1 cellular context compared by ENCODE assay signal in the genomic region with DNA sequence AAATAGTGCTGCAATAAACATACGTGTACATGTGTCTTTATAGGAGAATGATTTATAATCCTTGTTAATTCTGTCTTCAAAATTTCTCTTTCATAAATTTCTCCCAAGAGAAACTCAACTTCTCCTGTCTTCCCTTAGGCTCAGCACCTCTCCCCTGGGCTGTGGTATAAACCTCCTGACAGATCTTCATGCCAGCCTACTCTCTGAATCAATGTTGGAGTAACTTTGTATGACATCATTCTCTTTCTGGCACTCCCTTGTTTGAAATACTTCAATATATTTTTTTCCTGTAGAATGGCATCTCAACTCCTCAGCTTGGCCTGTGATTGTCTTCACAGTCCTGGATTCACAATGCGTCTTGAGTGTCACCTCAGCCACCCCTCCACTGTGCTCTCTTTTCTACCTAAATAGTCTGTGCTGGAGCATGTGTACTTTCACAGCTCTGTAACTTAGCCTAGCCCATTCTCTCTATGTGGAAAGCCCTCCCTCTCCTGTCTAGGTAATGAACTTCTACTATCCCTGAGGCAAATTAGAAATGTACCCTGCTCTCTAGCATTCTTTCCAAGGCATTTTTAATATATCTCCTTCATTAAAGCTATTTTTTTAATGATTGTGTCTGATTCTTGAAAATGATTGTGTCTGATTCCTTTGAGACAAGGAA.
TF ChIP-seq lines count a peak whose summit lies in the region.

No MANE protein-coding gene starts in this region.

TF ChIP-seq in WTC11, 78 proteins besides CTCF, POLR2A, EP300 and RAD21 (continued from another document):
- TF ChIP-seq, protein P1, sequence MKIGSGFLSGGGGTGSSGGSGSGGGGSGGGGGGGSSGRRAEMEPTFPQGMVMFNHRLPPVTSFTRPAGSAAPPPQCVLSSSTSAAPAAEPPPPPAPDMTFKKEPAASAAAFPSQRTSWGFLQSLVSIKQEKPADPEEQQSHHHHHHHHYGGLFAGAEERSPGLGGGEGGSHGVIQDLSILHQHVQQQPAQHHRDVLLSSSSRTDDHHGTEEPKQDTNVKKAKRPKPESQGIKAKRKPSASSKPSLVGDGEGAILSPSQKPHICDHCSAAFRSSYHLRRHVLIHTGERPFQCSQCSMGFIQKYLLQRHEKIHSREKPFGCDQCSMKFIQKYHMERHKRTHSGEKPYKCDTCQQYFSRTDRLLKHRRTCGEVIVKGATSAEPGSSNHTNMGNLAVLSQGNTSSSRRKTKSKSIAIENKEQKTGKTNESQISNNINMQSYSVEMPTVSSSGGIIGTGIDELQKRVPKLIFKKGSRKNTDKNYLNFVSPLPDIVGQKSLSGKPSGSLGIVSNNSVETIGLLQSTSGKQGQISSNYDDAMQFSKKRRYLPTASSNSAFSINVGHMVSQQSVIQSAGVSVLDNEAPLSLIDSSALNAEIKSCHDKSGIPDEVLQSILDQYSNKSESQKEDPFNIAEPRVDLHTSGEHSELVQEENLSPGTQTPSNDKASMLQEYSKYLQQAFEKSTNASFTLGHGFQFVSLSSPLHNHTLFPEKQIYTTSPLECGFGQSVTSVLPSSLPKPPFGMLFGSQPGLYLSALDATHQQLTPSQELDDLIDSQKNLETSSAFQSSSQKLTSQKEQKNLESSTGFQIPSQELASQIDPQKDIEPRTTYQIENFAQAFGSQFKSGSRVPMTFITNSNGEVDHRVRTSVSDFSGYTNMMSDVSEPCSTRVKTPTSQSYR (CRISPR knock-in tag; IDR thresholded peaks at IDR 0.05): no peak
- TF ChIP-seq JAZF1 (CRISPR knock-in tag; IDR thresholded peaks at IDR 0.05) (no peak), E2F1 (CRISPR knock-in tag; IDR thresholded peaks at IDR 0.05) (no peak), CDX4 (CRISPR knock-in tag; IDR thresholded peaks at IDR 0.05; ENCODE audit: borderline replicate concordance) (no peak), ZNF219 (CRISPR knock-in tag; IDR thresholded peaks at IDR 0.05; ENCODE audit: borderline replicate concordance) (no peak), SP1 (CRISPR knock-in tag; conservative IDR thresholded peaks at IDR 0.05) (no peak), MYBL2 (CRISPR knock-in tag; IDR thresholded peaks at IDR 0.05) (no peak), ELF4 (CRISPR knock-in tag; IDR thresholded peaks at IDR 0.05; ENCODE audit: low read depth) (no peak), ZBTB21 (CRISPR knock-in tag; IDR thresholded peaks at IDR 0.05; ENCODE audit: borderline replicate concordance) (no peak), AR (CRISPR knock-in tag; IDR thresholded peaks at IDR 0.05) (no peak), RORB (CRISPR knock-in tag; IDR thresholded peaks at IDR 0.05) (no peak), RELA (CRISPR knock-in tag; IDR thresholded peaks at IDR 0.05; ENCODE audit: borderline replicate concordance) (no peak), CREM (CRISPR knock-in tag; IDR thresholded peaks at IDR 0.05) (no peak)
- TF ChIP-seq, protein P2, sequence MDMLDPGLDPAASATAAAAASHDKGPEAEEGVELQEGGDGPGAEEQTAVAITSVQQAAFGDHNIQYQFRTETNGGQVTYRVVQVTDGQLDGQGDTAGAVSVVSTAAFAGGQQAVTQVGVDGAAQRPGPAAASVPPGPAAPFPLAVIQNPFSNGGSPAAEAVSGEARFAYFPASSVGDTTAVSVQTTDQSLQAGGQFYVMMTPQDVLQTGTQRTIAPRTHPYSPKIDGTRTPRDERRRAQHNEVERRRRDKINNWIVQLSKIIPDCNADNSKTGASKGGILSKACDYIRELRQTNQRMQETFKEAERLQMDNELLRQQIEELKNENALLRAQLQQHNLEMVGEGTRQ (CRISPR knock-in tag; IDR thresholded peaks at IDR 0.05): no peak
- TF ChIP-seq, protein P3, sequence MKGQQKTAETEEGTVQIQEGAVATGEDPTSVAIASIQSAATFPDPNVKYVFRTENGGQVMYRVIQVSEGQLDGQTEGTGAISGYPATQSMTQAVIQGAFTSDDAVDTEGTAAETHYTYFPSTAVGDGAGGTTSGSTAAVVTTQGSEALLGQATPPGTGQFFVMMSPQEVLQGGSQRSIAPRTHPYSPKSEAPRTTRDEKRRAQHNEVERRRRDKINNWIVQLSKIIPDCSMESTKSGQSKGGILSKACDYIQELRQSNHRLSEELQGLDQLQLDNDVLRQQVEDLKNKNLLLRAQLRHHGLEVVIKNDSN (CRISPR knock-in tag; IDR thresholded peaks at IDR 0.05): no peak
